9 cellular contexts compared by ENCODE assay signal in genomic region chr10:110651044-110651958, GRCh38. TPM values are rescaled to one million over a fixed set of nuclear protein-coding genes. Genes with fewer than 3 reads are reported as not detected.
A peak's percentile ranks its signal among the peaks of the same experiment; 100 is the strongest.
DNase-seq lines count a peak whose midpoint lies in the region; ATAC-seq and TF ChIP-seq lines count a peak whose summit lies in the region.
"Had no signal": no experiment of that assay in that cellular context is flagged by ENCODE, and none has a peak within 500 bp of the region (broad histone marks: within the 10 kb centered on the region; RNA-seq: fewer than 3 reads in every experiment).

No MANE protein-coding gene starts in this region.

- no peak overlapping the region for H3K4me3 ChIP-seq in GM23338

- H2AFZ ChIP-seq in GM23338: 0 out of 2 replicates have a peak overlapping the region, but pooled peaks have one; percentile 67

- no peaks in the 10 kb centered on the region for H3K36me3 ChIP-seq in GM23338 (ENCODE audit: insufficient read depth)

- H3K79me2 ChIP-seq in GM23338 (replicated peaks; ENCODE audit: insufficient read depth): no peaks in the 10 kb centered on the region

- H3F3A ChIP-seq in GM23338 (replicated peaks; ENCODE audit: low read depth): no peaks in the 10 kb centered on the region

- peak; percentile 29; the same call in 1 of the 3 replicates for ATAC-seq in GM23338

- H3K27ac Mint-ChIP-seq in GM23338: no peak overlapping the region
- H3K27ac Mint-ChIP-seq: memory B cell had no signal

- H3K4me2 ChIP-seq in GM23338: no peak overlapping the region

- H3K4me1 ChIP-seq in GM23338 (ENCODE audit: insufficient read depth): peaks cover 5% of the 10 kb centered on the region; the same call in 1 of the 2 replicates

- no peaks in the 10 kb centered on the region for H4K20me1 ChIP-seq in GM23338 (replicated peaks; ENCODE audit: insufficient read depth)

- no peak overlapping the region for H3K27ac ChIP-seq in GM23338 (ENCODE audit: low read depth)

- no peak overlapping the region for H3K4me3 Mint-ChIP-seq in GM23338
- H3K4me3 Mint-ChIP-seq: memory B cell had no signal

- no peaks in the 10 kb centered on the region for H3K9me3 Mint-ChIP-seq in GM23338
- H3K9me3 Mint-ChIP-seq: memory B cell had no signal

- peak; percentile 57 for DNase-seq in GM10266 (ENCODE audit: extremely low spot score)
- no peak for DNase-seq in GM23338 (ENCODE audit: low spot score)
- DNase-seq in NCI-H510A (lab: John Stamatoyannopoulos, UW): peak; percentile 58
- peak; percentile 78 for DNase-seq in glomerular visceral epithelial cell (ENCODE audit: extremely low spot score)
- DNase-seq in NCI-H2196 treated with DMSO at 0.1 percent for 48 hours (lab: John Stamatoyannopoulos, UW; ENCODE audit: unreplicated experiment): no peak
- no peak for DNase-seq in foreskin melanocyte
- DNase-seq in NCI-H446 treated with DMSO at 0.1 percent for 48 hours (lab: John Stamatoyannopoulos, UW): no peak
- no peak for DNase-seq in NCI-H345 (lab: John Stamatoyannopoulos, UW)

- no peak for TF ChIP-seq CTCF in GM10266 (IDR thresholded peaks at IDR 0.05; ENCODE audit: control insufficient read depth, insufficient read depth, low read depth, missing control alignments)
- TF ChIP-seq CTCF in GM23338 (conservative IDR thresholded peaks at IDR 0.05; ENCODE audit: low read depth in 2 of 2): no peak

- no peaks in the 10 kb centered on the region for H3K36me3 Mint-ChIP-seq in GM23338 (ENCODE audit: low read depth)
- H3K36me3 Mint-ChIP-seq: memory B cell had no signal

- H3K27me3 ChIP-seq in GM23338 (ENCODE audit: insufficient read depth): peaks cover 14% of the 10 kb centered on the region

- H3K9me2 ChIP-seq in GM23338 (ENCODE audit: insufficient read depth): no peaks in the 10 kb centered on the region

- H3K27me3 Mint-ChIP-seq in GM23338 (ENCODE audit: insufficient read depth, low read depth, poor library complexity): peaks cover 2% of the 10 kb centered on the region

- H3K4me1 Mint-ChIP-seq in GM23338: peaks cover 17% of the 10 kb centered on the region

TF ChIP-seq in GM23338, 12 proteins besides CTCF, POLR2A, EP300 and RAD21:
- TF ChIP-seq REST (IDR thresholded peaks at IDR 0.05; ENCODE audit: unreplicated experiment): no peak
- TF ChIP-seq EZH2phosphoT487 (IDR thresholded peaks at IDR 0.05; ENCODE audit: unreplicated experiment): no peak
- TF ChIP-seq ZNF114 (CRISPR knock-in tag; IDR thresholded peaks at IDR 0.05): no peak
- TF ChIP-seq POLR2AphosphoS5 (IDR thresholded peaks at IDR 0.05; ENCODE audit: low read depth): no peak
- TF ChIP-seq NANOG (IDR thresholded peaks at IDR 0.05; ENCODE audit: borderline replicate concordance): no peak
- TF ChIP-seq JUNB (IDR thresholded peaks at IDR 0.05; ENCODE audit: unreplicated experiment): no peak
- no peak for TF ChIP-seq STAT1 (IDR thresholded peaks at IDR 0.05; ENCODE audit: unreplicated experiment)
- TF ChIP-seq, protein P1, sequence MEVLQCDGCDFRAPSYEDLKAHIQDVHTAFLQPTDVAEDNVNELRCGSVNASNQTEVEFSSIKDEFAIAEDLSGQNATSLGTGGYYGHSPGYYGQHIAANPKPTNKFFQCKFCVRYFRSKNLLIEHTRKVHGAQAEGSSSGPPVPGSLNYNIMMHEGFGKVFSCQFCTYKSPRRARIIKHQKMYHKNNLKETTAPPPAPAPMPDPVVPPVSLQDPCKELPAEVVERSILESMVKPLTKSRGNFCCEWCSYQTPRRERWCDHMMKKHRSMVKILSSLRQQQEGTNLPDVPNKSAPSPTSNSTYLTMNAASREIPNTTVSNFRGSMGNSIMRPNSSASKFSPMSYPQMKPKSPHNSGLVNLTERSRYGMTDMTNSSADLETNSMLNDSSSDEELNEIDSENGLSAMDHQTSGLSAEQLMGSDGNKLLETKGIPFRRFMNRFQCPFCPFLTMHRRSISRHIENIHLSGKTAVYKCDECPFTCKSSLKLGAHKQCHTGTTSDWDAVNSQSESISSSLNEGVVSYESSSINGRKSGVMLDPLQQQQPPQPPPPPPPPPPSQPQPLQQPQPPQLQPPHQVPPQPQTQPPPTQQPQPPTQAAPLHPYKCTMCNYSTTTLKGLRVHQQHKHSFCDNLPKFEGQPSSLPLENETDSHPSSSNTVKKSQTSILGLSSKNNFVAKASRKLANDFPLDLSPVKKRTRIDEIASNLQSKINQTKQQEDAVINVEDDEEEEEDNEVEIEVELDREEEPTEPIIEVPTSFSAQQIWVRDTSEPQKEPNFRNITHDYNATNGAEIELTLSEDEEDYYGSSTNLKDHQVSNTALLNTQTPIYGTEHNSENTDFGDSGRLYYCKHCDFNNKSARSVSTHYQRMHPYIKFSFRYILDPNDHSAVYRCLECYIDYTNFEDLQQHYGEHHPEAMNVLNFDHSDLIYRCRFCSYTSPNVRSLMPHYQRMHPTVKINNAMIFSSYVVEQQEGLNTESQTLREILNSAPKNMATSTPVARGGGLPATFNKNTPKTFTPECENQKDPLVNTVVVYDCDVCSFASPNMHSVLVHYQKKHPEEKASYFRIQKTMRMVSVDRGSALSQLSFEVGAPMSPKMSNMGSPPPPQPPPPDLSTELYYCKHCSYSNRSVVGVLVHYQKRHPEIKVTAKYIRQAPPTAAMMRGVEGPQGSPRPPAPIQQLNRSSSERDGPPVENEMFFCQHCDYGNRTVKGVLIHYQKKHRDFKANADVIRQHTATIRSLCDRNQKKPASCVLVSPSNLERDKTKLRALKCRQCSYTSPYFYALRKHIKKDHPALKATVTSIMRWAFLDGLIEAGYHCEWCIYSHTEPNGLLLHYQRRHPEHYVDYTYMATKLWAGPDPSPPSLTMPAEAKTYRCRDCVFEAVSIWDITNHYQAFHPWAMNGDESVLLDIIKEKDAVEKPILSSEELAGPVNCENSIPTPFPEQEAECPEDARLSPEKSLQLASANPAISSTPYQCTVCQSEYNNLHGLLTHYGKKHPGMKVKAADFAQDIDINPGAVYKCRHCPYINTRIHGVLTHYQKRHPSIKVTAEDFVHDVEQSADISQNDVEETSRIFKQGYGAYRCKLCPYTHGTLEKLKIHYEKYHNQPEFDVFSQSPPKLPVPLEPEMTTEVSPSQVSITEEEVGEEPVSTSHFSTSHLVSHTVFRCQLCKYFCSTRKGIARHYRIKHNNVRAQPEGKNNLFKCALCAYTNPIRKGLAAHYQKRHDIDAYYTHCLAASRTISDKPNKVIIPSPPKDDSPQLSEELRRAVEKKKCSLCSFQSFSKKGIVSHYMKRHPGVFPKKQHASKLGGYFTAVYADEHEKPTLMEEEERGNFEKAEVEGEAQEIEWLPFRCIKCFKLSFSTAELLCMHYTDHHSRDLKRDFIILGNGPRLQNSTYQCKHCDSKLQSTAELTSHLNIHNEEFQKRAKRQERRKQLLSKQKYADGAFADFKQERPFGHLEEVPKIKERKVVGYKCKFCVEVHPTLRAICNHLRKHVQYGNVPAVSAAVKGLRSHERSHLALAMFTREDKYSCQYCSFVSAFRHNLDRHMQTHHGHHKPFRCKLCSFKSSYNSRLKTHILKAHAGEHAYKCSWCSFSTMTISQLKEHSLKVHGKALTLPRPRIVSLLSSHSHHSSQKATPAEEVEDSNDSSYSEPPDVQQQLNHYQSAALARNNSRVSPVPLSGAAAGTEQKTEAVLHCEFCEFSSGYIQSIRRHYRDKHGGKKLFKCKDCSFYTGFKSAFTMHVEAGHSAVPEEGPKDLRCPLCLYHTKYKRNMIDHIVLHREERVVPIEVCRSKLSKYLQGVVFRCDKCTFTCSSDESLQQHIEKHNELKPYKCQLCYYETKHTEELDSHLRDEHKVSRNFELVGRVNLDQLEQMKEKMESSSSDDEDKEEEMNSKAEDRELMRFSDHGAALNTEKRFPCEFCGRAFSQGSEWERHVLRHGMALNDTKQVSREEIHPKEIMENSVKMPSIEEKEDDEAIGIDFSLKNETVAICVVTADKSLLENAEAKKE (CRISPR knock-in tag; IDR thresholded peaks at IDR 0.05): no peak
- TF ChIP-seq ZNF331 (CRISPR knock-in tag; IDR thresholded peaks at IDR 0.05; ENCODE audit: low read depth): no peak
- TF ChIP-seq, protein P2, sequence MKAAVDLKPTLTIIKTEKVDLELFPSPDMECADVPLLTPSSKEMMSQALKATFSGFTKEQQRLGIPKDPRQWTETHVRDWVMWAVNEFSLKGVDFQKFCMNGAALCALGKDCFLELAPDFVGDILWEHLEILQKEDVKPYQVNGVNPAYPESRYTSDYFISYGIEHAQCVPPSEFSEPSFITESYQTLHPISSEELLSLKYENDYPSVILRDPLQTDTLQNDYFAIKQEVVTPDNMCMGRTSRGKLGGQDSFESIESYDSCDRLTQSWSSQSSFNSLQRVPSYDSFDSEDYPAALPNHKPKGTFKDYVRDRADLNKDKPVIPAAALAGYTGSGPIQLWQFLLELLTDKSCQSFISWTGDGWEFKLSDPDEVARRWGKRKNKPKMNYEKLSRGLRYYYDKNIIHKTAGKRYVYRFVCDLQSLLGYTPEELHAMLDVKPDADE (IDR thresholded peaks at IDR 0.05): no peak
- no peak for TF ChIP-seq EZH2 (IDR thresholded peaks at IDR 0.05; ENCODE audit: low read depth, unreplicated experiment)
- TF ChIP-seq CREB1 (CRISPR knock-in tag; IDR thresholded peaks at IDR 0.05; ENCODE audit: low read depth): no peak

RNA-seq across cellular contexts. Expression of gene RBM20, which starts 7.2 kb away (rescaled TPM):
- total RNA-seq in GM23338 (2014; rRNA removed; shearing (Covaris generic)): 0.04 and 0.17 TPM in 2 replicates
- 0.03 and 0.05 TPM in 2 replicates for polyA plus RNA-seq in GM23338 (2016; fragmentation: Nextera tagmentation; extraction: Ambion mirVana)

Comparison
In these comparisons a context has a peak if more than half of its experiments do, and no peak if none do; other contexts are left out.
1. DNase-seq: peak in GM10266 (single experiment), NCI-H510A (single experiment) and glomerular visceral epithelial cell (single experiment); none in GM23338 (single experiment), NCI-H2196 treated with DMSO at 0.1 percent for 48 hours (single experiment), foreskin melanocyte (single experiment), NCI-H446 treated with DMSO at 0.1 percent for 48 hours (single experiment) and NCI-H345 (single experiment).